8 cellular contexts compared by ENCODE assay signal in genomic region chr16:1131378-1131994, GRCh38. TPM values are rescaled to one million over a fixed set of nuclear protein-coding genes. Genes with fewer than 3 reads are reported as not detected.
"Had no signal": no experiment of that assay in that cellular context is flagged by ENCODE, and none has a peak within 500 bp of the region (broad histone marks: within the 10 kb centered on the region; RNA-seq: fewer than 3 reads in every experiment).

No MANE protein-coding gene starts in this region.

- H3K36me3 ChIP-seq: HAP-1 had no signal

- ATAC-seq: GM23338, HCT116 had no signal

- H3K27ac ChIP-seq: KMS-11 had no signal

- H3K4me1 ChIP-seq: HAP-1 had no signal

- H3K9me3 ChIP-seq: HAP-1 had no signal

- H3K9ac ChIP-seq: KMS-11 had no signal

- H3K4me3 ChIP-seq: GM23338, HAP-1 had no signal

- DNase-seq: H7, HFFc6, KBM-7 had no signal

- H3K4me2 ChIP-seq: GM23338, KMS-11 had no signal

RNA-seq across cellular contexts. Expression of gene C1QTNF8, which starts 35.4 kb away (rescaled TPM):
- total RNA-seq: GM23338, H4, H7, HFFc6 had no signal

RNA-seq across cellular contexts. Expression of gene SSTR5, which starts 58.9 kb away (rescaled TPM):
- total RNA-seq: H4, HFFc6 had no signal
